In the genomic region with DNA sequence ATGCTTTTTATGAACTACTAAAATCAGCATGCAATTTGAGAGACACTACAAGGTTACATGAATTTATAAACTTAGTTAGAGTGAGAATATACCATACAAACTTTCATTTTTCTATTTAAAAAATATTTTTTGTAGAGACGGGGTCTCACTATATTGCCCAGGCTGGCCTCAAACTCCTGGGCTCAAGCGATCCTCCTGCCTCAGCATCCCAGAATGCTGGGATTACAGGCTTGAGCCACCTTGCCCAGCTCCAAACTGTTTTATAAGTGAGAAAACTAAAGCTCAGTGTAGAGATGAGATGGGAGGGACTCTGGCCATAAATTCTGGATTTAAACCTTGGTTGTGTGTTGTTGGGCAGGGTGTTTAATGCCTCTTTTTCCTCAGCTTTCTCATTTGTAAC, we compare ENCODE assay signal across 15 cellular contexts. TPM values are rescaled to one million over a fixed set of nuclear protein-coding genes. Genes with fewer than 3 reads are reported as not detected.
A peak's percentile ranks its signal among the peaks of the same experiment; 100 is the strongest.
DNase-seq lines count a peak whose midpoint lies in the region; TF ChIP-seq lines count a peak whose summit lies in the region.
"Had no signal": no experiment of that assay in that cellular context is flagged by ENCODE, and none has a peak within 500 bp of the region (broad histone marks: within the 10 kb centered on the region; RNA-seq: fewer than 3 reads in every experiment).

No MANE protein-coding gene starts in this region.

- intact Hi-C loops in activated CD4-positive, alpha-beta T cell treated with anti-CD3 and anti-CD28 coated beads, Interleukin-2, amount 10 ng/mL, durations not matched to agents 24 days and 14 days (cut with micrococcal nuclease) = loop anchor here (2.0 kb wide), 1 partner anchor 15 kb away; no protein-coding TSS in a partner anchor

- peak overlapping the region; percentile 35 for H3K4me3 Mint-ChIP-seq in activated CD4-positive, alpha-beta T cell treated with anti-CD3 and anti-CD28 coated beads, Interleukin-2, amount 10 ng/mL, durations not matched to agents 24 days and 14 days
- peak overlapping the region; percentile 36 for H3K4me3 Mint-ChIP-seq in activated naive CD8-positive, alpha-beta T cell treated with anti-CD3 and anti-CD28 coated beads for 36 hours

- TF ChIP-seq CTCF in neutrophil (IDR thresholded peaks at IDR 0.05) = no peak

- H3K27ac ChIP-seq in HUES64 (ENCODE audit: low read depth, low read length) (peak overlapping the region; percentile 28; the same call in 1 of the 2 replicates), neutrophil (peak overlapping the region; percentile 79)

- peaks cover 73% of the 10 kb centered on the region for H3K4me1 Mint-ChIP-seq in activated CD4-positive, alpha-beta T cell treated with anti-CD3 and anti-CD28 coated beads, Interleukin-2, amount 10 ng/mL, durations not matched to agents 24 days and 14 days
- H3K4me1 Mint-ChIP-seq in activated naive CD8-positive, alpha-beta T cell treated with anti-CD3 and anti-CD28 coated beads for 36 hours = peaks cover 78% of the 10 kb centered on the region

- DNase-seq in activated CD4-positive, alpha-beta T cell treated with anti-CD3 and anti-CD28 coated beads, Interleukin-2, amount 10 ng/mL, durations not matched to agents 24 days and 14 days = no peak
- no peak for DNase-seq in activated CD4-positive, alpha-beta T cell treated with anti-CD3 and anti-CD28 coated beads for 1 hour
- DNase-seq in activated naive CD8-positive, alpha-beta T cell treated with anti-CD3 and anti-CD28 coated beads for 36 hours = no peak
- DNase-seq in ACHN (no peak), DMS153 treated with DMSO at 0.1 percent for 48 hours (lab: John Stamatoyannopoulos, UW; ENCODE audit: unreplicated experiment) (no peak), NCI-H2196 treated with DMSO at 0.1 percent for 48 hours (lab: John Stamatoyannopoulos, UW; ENCODE audit: unreplicated experiment) (no peak)
- DNase-seq: Calu3; GOT3; mesenchymal stem cell; NCI-H1105; nucleus accumbens; stimulated activated CD4-positive, alpha-beta T cell treated with anti-CD3 and anti-CD28 coated beads, Interleukin-4, amount 100 ng/mL, for 4 hours had no signal

- H3K4me3 ChIP-seq in HUES64 (ENCODE audit: low read length) (no peak overlapping the region), neutrophil (ENCODE audit: low read depth in 1 of 2, low read length in 1 of 2) (peak overlapping the region; percentile 31 to 37)
- H3K4me3 ChIP-seq: K562 had no signal

- no peaks in the 10 kb centered on the region for H3K27me3 ChIP-seq in HUES64 (ENCODE audit: insufficient read depth, low read length)
- no peaks in the 10 kb centered on the region for H3K27me3 ChIP-seq in neutrophil

- peaks cover 57% of the 10 kb centered on the region for H3K4me1 ChIP-seq in HUES64 (ENCODE audit: insufficient read depth, low read length)
- peaks cover 83 to 84% of the 10 kb centered on the region in 2 experiments for H3K4me1 ChIP-seq in neutrophil (ENCODE audit: control insufficient read depth in 1 of 2, insufficient read depth in 1 of 2, low read depth in 1 of 2, low read length in 1 of 2)

- WGBS in HUES64 = 87% methylated on average over 2 of the region's 2 CpGs

- H3K9ac ChIP-seq in HUES64 (ENCODE audit: low read depth, low read length) = no peak overlapping the region

- peak overlapping the region; percentile 76 for H3K27ac Mint-ChIP-seq in activated CD4-positive, alpha-beta T cell treated with anti-CD3 and anti-CD28 coated beads, Interleukin-2, amount 10 ng/mL, durations not matched to agents 24 days and 14 days
- peak overlapping the region; percentile 72 for H3K27ac Mint-ChIP-seq in activated naive CD8-positive, alpha-beta T cell treated with anti-CD3 and anti-CD28 coated beads for 36 hours

- H3K9me3 ChIP-seq in HUES64 (ENCODE audit: insufficient read depth, low read depth, low read length) (no peaks in the 10 kb centered on the region), neutrophil (no peaks in the 10 kb centered on the region)

- in situ Hi-C loops in ACHN (cut with HindIII; ENCODE audit: low pct_ligation_motif_present, low pct_unique_long_range_greater_than_20kb, low sequenced_read_pairs) = no loop called here

- H3K36me3 Mint-ChIP-seq in activated CD4-positive, alpha-beta T cell treated with anti-CD3 and anti-CD28 coated beads, Interleukin-2, amount 10 ng/mL, durations not matched to agents 24 days and 14 days (ENCODE audit: low read depth) = peaks cover 57% of the 10 kb centered on the region
- peaks cover 53% of the 10 kb centered on the region for H3K36me3 Mint-ChIP-seq in activated naive CD8-positive, alpha-beta T cell treated with anti-CD3 and anti-CD28 coated beads for 36 hours

- H3K9me3 Mint-ChIP-seq in activated CD4-positive, alpha-beta T cell treated with anti-CD3 and anti-CD28 coated beads, Interleukin-2, amount 10 ng/mL, durations not matched to agents 24 days and 14 days = no peaks in the 10 kb centered on the region
- H3K9me3 Mint-ChIP-seq in activated naive CD8-positive, alpha-beta T cell treated with anti-CD3 and anti-CD28 coated beads for 36 hours = no peaks in the 10 kb centered on the region

- H3K36me3 ChIP-seq in HUES64 (ENCODE audit: insufficient read depth, low read length) (peaks cover 6% of the 10 kb centered on the region), neutrophil (peaks cover 20% of the 10 kb centered on the region)

- no peaks in the 10 kb centered on the region for H3K27me3 Mint-ChIP-seq in activated CD4-positive, alpha-beta T cell treated with anti-CD3 and anti-CD28 coated beads, Interleukin-2, amount 10 ng/mL, durations not matched to agents 24 days and 14 days
- H3K27me3 Mint-ChIP-seq in activated naive CD8-positive, alpha-beta T cell treated with anti-CD3 and anti-CD28 coated beads for 36 hours = no peaks in the 10 kb centered on the region

RNA-seq across cellular contexts. Expression of a gene that starts 9.6 kb away (rescaled TPM):
- 166 and 168 TPM in 2 replicates for total RNA-seq in activated CD4-positive, alpha-beta T cell treated with anti-CD3 and anti-CD28 coated beads, Interleukin-2, amount 10 ng/mL, durations not matched to agents 24 days and 14 days
- polyA plus RNA-seq in HUES64 (2013, experiment 1 of 2) = 37.2 TPM
- polyA plus RNA-seq in HUES64 (2013, experiment 2 of 2) = 35.8 TPM
- 100 to 1,000 TPM; 119 to 122 TPM for total RNA-seq in activated naive CD8-positive, alpha-beta T cell treated with anti-CD3 and anti-CD28 coated beads for 36 hours
